Comparison of ENCODE assay signal across 29 cellular contexts in genomic region chr1:162656266-162656665, GRCh38. TPM values are rescaled to one million over a fixed set of nuclear protein-coding genes. Genes with fewer than 3 reads are reported as not detected.
DNase-seq lines count a peak whose midpoint lies in the region; ATAC-seq and TF ChIP-seq lines count a peak whose summit lies in the region.
"Had no signal": no experiment of that assay in that cellular context is flagged by ENCODE, and none has a peak within 500 bp of the region (broad histone marks: within the 10 kb centered on the region; RNA-seq: fewer than 3 reads in every experiment).

No MANE protein-coding gene starts in this region.

- ATAC-seq in SK-N-SH treated with all-trans-retinoic acid at 6 μM for 48 hours (no peak), GM18909 (IDR thresholded peaks at IDR 0.05; ENCODE audit: poor library complexity, unreplicated experiment) (no peak), GM19035 (IDR thresholded peaks at IDR 0.05; ENCODE audit: unreplicated experiment) (no peak)
- ATAC-seq: HCT116, Panc1 had no signal

- H4K20me1 ChIP-seq in SK-N-SH (ENCODE audit: insufficient read depth), result peaks cover 50% of the 10 kb centered on the region
- H4K20me1 ChIP-seq: BLaER1 treated with 17β-estradiol and CSF1 and Interleukin-3, amounts not matched to agents 10 nM and 100 nM had no signal

- no peak for TF ChIP-seq RAD21 in SK-N-SH (IDR thresholded peaks at IDR 0.05; ENCODE audit: low read length)

- H3K18ac ChIP-seq in mesenchymal stem cell (ENCODE audit: low read depth in 1 of 2, low read length in 2 of 2), result no peak overlapping the region

- H3K9me3 ChIP-seq in SK-N-SH, result no peaks in the 10 kb centered on the region
- no peaks in the 10 kb centered on the region for H3K9me3 ChIP-seq in mesenchymal stem cell (ENCODE audit: control insufficient read depth, low read length)
- H3K9me3 ChIP-seq: BLaER1 treated with 17β-estradiol and CSF1 and Interleukin-3, amounts not matched to agents 10 nM and 100 nM had no signal

- H2BK12ac ChIP-seq in mesenchymal stem cell (ENCODE audit: low read length in 2 of 2), result no peak overlapping the region

- H2AFZ ChIP-seq in SK-N-SH (ENCODE audit: low read depth) (no peak overlapping the region), mesenchymal stem cell (ENCODE audit: low read depth, low read length) (no peak overlapping the region)

- TF ChIP-seq EP300 in SK-N-SH (IDR thresholded peaks at IDR 0.05; ENCODE audit: borderline replicate concordance in 1 of 2, low read depth in 1 of 2, low read length in 1 of 2), result no peak

- H3K4me2 ChIP-seq in SK-N-SH (peak overlapping the region; percentile 33; the same call in 1 of the 2 replicates), mesenchymal stem cell (ENCODE audit: low read length, poor library complexity, severe bottlenecking) (no peak overlapping the region)

- POLR2A ChIA-PET in SK-N-SH (lab: Yijun Ruan, JAX), result no interaction called here

- H3K4me1 ChIP-seq in SK-N-SH (ENCODE audit: control insufficient read depth in 1 of 2, insufficient read depth in 2 of 2, low read depth in 1 of 2, low read length in 1 of 2) (peaks cover 0 to 50% of the 10 kb centered on the region in 2 experiments; a peak in 1 of 4 replicates), mesenchymal stem cell (ENCODE audit: control insufficient read depth, insufficient read depth, low read depth, low read length) (no peaks in the 10 kb centered on the region)

- no peak overlapping the region for H4K8ac ChIP-seq in mesenchymal stem cell (ENCODE audit: low read length)

- H3F3A ChIP-seq in SK-N-SH (replicated peaks; ENCODE audit: insufficient read depth), result peaks cover 9% of the 10 kb centered on the region

- H2AK5ac ChIP-seq in mesenchymal stem cell (ENCODE audit: low read length, severe bottlenecking), result no peak overlapping the region

- H3K36me3 ChIP-seq in SK-N-SH (replicated peaks in 1 of 2; ENCODE audit: control insufficient read depth in 1 of 2, insufficient read depth in 2 of 2, low read length in 1 of 2) (peaks cover 24 to 60% of the 10 kb centered on the region in 2 experiments), mesenchymal stem cell (ENCODE audit: control insufficient read depth in 1 of 2, insufficient read depth in 2 of 2, low read depth in 1 of 2, low read length in 2 of 2) (peaks cover 13 to 77% of the 10 kb centered on the region in 2 experiments)
- H3K36me3 ChIP-seq: BLaER1 treated with 17β-estradiol and CSF1 and Interleukin-3, amounts not matched to agents 10 nM and 100 nM had no signal

- H3K27ac ChIP-seq in SK-N-SH (ENCODE audit: low read depth in 2 of 2, low read length in 1 of 2) (0 out of 4 replicates have a peak overlapping the region, but pooled peaks of 1 of the 2 experiments have one; percentile 6), mesenchymal stem cell (ENCODE audit: low read length, poor library complexity, severe bottlenecking) (no peak overlapping the region)
- H3K27ac ChIP-seq: 22Rv1; BLaER1 treated with 17β-estradiol and CSF1 and Interleukin-3, amounts not matched to agents 10 nM and 100 nM; HL-60; RWPE1 had no signal

- no peak overlapping the region for H2BK15ac ChIP-seq in mesenchymal stem cell (ENCODE audit: low read depth, poor library complexity, severe bottlenecking)

- H3K4me3 ChIP-seq in SK-N-SH (ENCODE audit: low read depth in 2 of 2, low read length in 1 of 2) (no peak overlapping the region), mesenchymal stem cell (ENCODE audit: insufficient read depth in 1 of 2, low read depth in 1 of 2, low read length in 2 of 2) (peak overlapping the region in 1 of 2 experiments; percentile 27)
- H3K4me3 ChIP-seq: BLaER1 treated with 17β-estradiol and CSF1 and Interleukin-3, amounts not matched to agents 10 nM and 100 nM had no signal

- no peaks in the 10 kb centered on the region for H3K27me3 ChIP-seq in SK-N-SH (ENCODE audit: insufficient read depth)
- no peaks in the 10 kb centered on the region for H3K27me3 ChIP-seq in mesenchymal stem cell (ENCODE audit: control insufficient read depth in 1 of 2, insufficient read depth in 1 of 2, low read length in 2 of 2)
- H3K27me3 ChIP-seq: BLaER1 treated with 17β-estradiol and CSF1 and Interleukin-3, amounts not matched to agents 10 nM and 100 nM had no signal

- DNase-seq in SK-N-SH, result no peak
- DNase-seq in amniotic epithelial cell (ENCODE audit: low read depth), result peak; percentile 32
- no peak for DNase-seq in mesenchymal stem cell
- no peak for DNase-seq in KG1 (lab: John Stamatoyannopoulos, UW)
- DNase-seq in GM10266 (ENCODE audit: extremely low spot score), result no peak
- DNase-seq: AML-193; CD4-positive, alpha-beta T cell; DMS79; GF-D8; Kasumi-1; NCI-H1092 treated with DMSO at 0.1 percent for 48 hours; NCI-H1436; NCI-H187; NCI-H2081 treated with DMSO at 0.1 percent for 48 hours; NCI-H2171; NCI-H226; NCI-H510A; NCI-H69; SHP77; SW 1271 had no signal

- peaks cover 98% of the 10 kb centered on the region for H3K79me2 ChIP-seq in SK-N-SH (ENCODE audit: insufficient read depth)

- no peak overlapping the region for H3K14ac ChIP-seq in mesenchymal stem cell (ENCODE audit: low read length in 2 of 2)

- H3K9me2 ChIP-seq in SK-N-SH, result no peaks in the 10 kb centered on the region

- no peak overlapping the region for H2BK5ac ChIP-seq in mesenchymal stem cell (ENCODE audit: low read depth, low read length, poor library complexity, severe bottlenecking)

- no peak overlapping the region for H4K91ac ChIP-seq in mesenchymal stem cell (ENCODE audit: low read length)

- H2BK120ac ChIP-seq in mesenchymal stem cell (ENCODE audit: low read depth, low read length), result no peak overlapping the region

- peaks cover 34% of the 10 kb centered on the region for H3K79me1 ChIP-seq in mesenchymal stem cell (replicated peaks; ENCODE audit: low read length, poor library complexity, severe bottlenecking)

- no peak overlapping the region for H3K23ac ChIP-seq in mesenchymal stem cell (ENCODE audit: low read length in 2 of 2)

- H3K9ac ChIP-seq in SK-N-SH, result no peak overlapping the region
- peak overlapping the region; percentile 67 for H3K9ac ChIP-seq in mesenchymal stem cell (ENCODE audit: low read length)
- H3K9ac ChIP-seq: BLaER1 treated with 17β-estradiol and CSF1 and Interleukin-3, amounts not matched to agents 10 nM and 100 nM had no signal

- 67% methylated on average over 1 of the region's 1 CpG for WGBS in SK-N-SH (ENCODE audit: low lambda C conversion rate)
- WGBS in mesenchymal stem cell, result 0% methylated on average over 1 of the region's 1 CpG

- TF ChIP-seq CTCF in SK-N-SH (IDR thresholded peaks at IDR 0.05) (no peak), GM10266 (IDR thresholded peaks at IDR 0.05; ENCODE audit: control insufficient read depth, insufficient read depth, low read depth, missing control alignments) (no peak)

- no peak overlapping the region for H3K4ac ChIP-seq in mesenchymal stem cell (ENCODE audit: low read depth in 1 of 2, low read length in 2 of 2)

- CTCF ChIA-PET in SK-N-SH (lab: Yijun Ruan, JAX), result no interaction called here

TF ChIP-seq in SK-N-SH, 30 proteins besides CTCF, POLR2A, EP300 and RAD21:
- TF ChIP-seq FOSL2 (IDR thresholded peaks at IDR 0.05; ENCODE audit: borderline replicate concordance, low read depth), result no peak
- no peak for TF ChIP-seq RFX5 (IDR thresholded peaks at IDR 0.05; ENCODE audit: low read length)
- TF ChIP-seq USF1 (IDR thresholded peaks at IDR 0.05; ENCODE audit: borderline replicate concordance, low read depth), result no peak
- TF ChIP-seq GABPA (IDR thresholded peaks at IDR 0.05; ENCODE audit: low read depth), result no peak
- TF ChIP-seq PBX3 (IDR thresholded peaks at IDR 0.05), result no peak
- no peak for TF ChIP-seq MEF2A (IDR thresholded peaks at IDR 0.05; ENCODE audit: borderline replicate concordance, low read depth)

TF ChIP-seq in SK-N-SH treated with all-trans-retinoic acid at 6 μM for 48 hours, 23 proteins besides CTCF, POLR2A, EP300 and RAD21 (continues in another document):
- TF ChIP-seq TSHZ2 (CRISPR knock-in tag; IDR thresholded peaks at IDR 0.05), result no peak
- no peak for TF ChIP-seq ZNF565 (CRISPR knock-in tag; conservative IDR thresholded peaks at IDR 0.05; ENCODE audit: low read depth)
- TF ChIP-seq ZC3H10 (CRISPR knock-in tag; IDR thresholded peaks at IDR 0.05), result no peak
- no peak for TF ChIP-seq ZFP30 (CRISPR knock-in tag; IDR thresholded peaks at IDR 0.05)

RNA-seq across cellular contexts. Expression of gene DDR2, which starts 24.0 kb away (rescaled TPM):
- 34.0 and 55.4 TPM in 2 replicates for polyA plus RNA-seq in SK-N-SH (2012; rRNA removed)
- polyA plus RNA-seq in SK-N-SH (2012; cell fraction: cytosol; rRNA removed), result 33.4 and 38.8 TPM in 2 replicates
- 36.1 and 68.2 TPM in 2 replicates for polyA plus RNA-seq in SK-N-SH (2012; cell fraction: nucleus; rRNA removed)
- 25.2 TPM for polyA plus RNA-seq in mesenchymal stem cell (2013, experiment 1 of 2)
- polyA plus RNA-seq in mesenchymal stem cell (2013, experiment 2 of 2), result 23.9 TPM
